12 cellular contexts compared by ENCODE assay signal in the genomic region with DNA sequence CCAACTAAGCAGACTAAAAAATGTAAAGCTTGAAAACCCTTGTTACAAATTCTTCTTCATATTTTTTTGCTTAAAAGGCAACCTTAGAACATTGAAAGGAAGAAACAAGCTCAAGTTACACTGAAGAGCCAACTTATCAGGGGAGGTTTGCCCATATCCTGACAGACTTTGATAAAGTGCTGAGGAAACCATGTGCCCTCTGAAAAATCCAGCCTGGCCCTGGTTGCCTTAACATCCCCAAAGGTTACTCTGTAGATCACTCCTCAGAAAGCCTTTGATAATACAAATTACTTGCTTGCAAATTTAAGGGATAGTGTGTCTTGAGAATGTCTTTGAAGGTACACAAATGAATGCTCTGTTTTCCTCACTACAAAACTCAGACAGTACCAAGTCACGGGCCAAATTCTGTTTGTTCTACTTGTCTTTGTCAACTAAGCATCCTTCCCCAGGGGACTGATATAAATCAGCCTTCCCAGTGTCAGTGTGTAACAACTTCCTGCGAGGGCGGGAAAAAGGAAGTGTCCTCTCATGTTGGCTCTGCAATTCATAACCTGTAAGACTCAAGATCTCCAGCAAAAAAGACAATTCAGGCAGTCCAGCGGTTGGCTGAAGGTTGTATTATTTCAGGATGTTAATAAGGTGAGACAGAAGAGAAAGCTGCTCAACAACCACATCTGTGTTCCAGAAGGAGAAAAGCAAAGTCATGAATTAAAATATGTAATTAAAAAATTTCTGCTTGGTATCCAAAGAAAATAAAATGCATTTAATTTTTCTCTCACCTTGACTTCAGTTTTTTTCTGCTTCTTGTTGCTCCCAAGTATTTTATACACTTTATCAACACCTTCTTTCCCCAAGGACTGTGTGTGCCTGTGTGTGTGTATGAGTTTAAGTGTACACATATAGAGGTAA.
A peak's percentile ranks its signal among the peaks of the same experiment; 100 is the strongest.
DNase-seq lines count a peak whose midpoint lies in the region; FAIRE-seq and TF ChIP-seq lines count a peak whose summit lies in the region.
"Had no signal": no experiment of that assay in that cellular context is flagged by ENCODE, and none has a peak within 500 bp of the region (broad histone marks: within the 10 kb centered on the region; RNA-seq: fewer than 3 reads in every experiment).

No MANE protein-coding gene starts in this region.

- peaks cover 20% of the 10 kb centered on the region for H3K4me1 Mint-ChIP-seq in activated T-helper 2 cell treated with anti-CD3 and anti-CD28 coated beads, Interferon-gamma antibody, Interleukin-2, Interleukin-4, amounts not matched to agents 10 μg/mL and 5 μg/mL and 100 μg/mL, durations not matched to agents 14 hours and 24 hours and 36 hours (ENCODE audit: low read depth)

- H3K36me3 Mint-ChIP-seq in activated T-helper 2 cell treated with anti-CD3 and anti-CD28 coated beads, Interferon-gamma antibody, Interleukin-2, Interleukin-4, amounts not matched to agents 10 μg/mL and 5 μg/mL and 100 μg/mL, durations not matched to agents 14 hours and 24 hours and 36 hours (ENCODE audit: low read depth) = no peaks in the 10 kb centered on the region
- H3K36me3 Mint-ChIP-seq: activated naive CD8-positive, alpha-beta T cell had no signal

- H3K27ac ChIP-seq in BLaER1 (no peak overlapping the region), ovary (no peak overlapping the region)
- H3K27ac ChIP-seq: PC-9 had no signal

- no peaks in the 10 kb centered on the region for H4K20me1 ChIP-seq in BLaER1

- H3K4me1 ChIP-seq in BLaER1 (peaks cover 22% of the 10 kb centered on the region), ovary (ENCODE audit: insufficient read depth) (peaks cover 11% of the 10 kb centered on the region)

- TF ChIP-seq POLR2A in GM12891 (IDR thresholded peaks at IDR 0.05; ENCODE audit: low read depth, low read length) (no peak), ovary (IDR thresholded peaks at IDR 0.05) (no peak)

- TF ChIP-seq CTCF in ovary (IDR thresholded peaks at IDR 0.05) = no peak

- H3K27me3 ChIP-seq in BLaER1 (no peaks in the 10 kb centered on the region), ovary (no peaks in the 10 kb centered on the region)

- H3K4me2 ChIP-seq in BLaER1 = peak overlapping the region; percentile 45
- H3K4me2 ChIP-seq: PC-9 had no signal

- 61 to 72% (median 64%) methylated on average over 4 of the region's 4 CpGs for WGBS in ovary, 3 donors

- TF ChIP-seq EP300 in ovary (IDR thresholded peaks at IDR 0.05) = no peak

- peaks cover 3% of the 10 kb centered on the region for H3K9me3 Mint-ChIP-seq in activated T-helper 2 cell treated with anti-CD3 and anti-CD28 coated beads, Interferon-gamma antibody, Interleukin-2, Interleukin-4, amounts not matched to agents 10 μg/mL and 5 μg/mL and 100 μg/mL, durations not matched to agents 14 hours and 24 hours and 36 hours

- no peak overlapping the region for H3K9ac ChIP-seq in BLaER1

- FAIRE-seq in GM12891 (lab: Jason Lieb, UNC) = peak; percentile 50

- H3K27ac Mint-ChIP-seq in activated T-helper 2 cell treated with anti-CD3 and anti-CD28 coated beads, Interferon-gamma antibody, Interleukin-2, Interleukin-4, amounts not matched to agents 10 μg/mL and 5 μg/mL and 100 μg/mL, durations not matched to agents 14 hours and 24 hours and 36 hours = no peak overlapping the region
- H3K27ac Mint-ChIP-seq: activated naive CD8-positive, alpha-beta T cell had no signal

- H3K36me3 ChIP-seq in BLaER1 = no peaks in the 10 kb centered on the region
- H3K36me3 ChIP-seq in ovary = no peaks in the 10 kb centered on the region

- DNase-seq in GM12891 (ENCODE audit: insufficient read length, low spot score) (no peak), OCI-M2 (lab: John Stamatoyannopoulos, UW; ENCODE audit: unreplicated experiment) (peak; percentile 67), left kidney (ENCODE audit: low read depth, low spot score) (peak; percentile 74), ovary (no peak), 8988T (no peak), H4 (ENCODE audit: low spot score) (no peak)
- no peak for DNase-seq in activated T-helper 2 cell treated with anti-CD3 and anti-CD28 coated beads, Interferon-gamma antibody, Interleukin-2, Interleukin-4, amounts not matched to agents 10 μg/mL and 5 μg/mL and 100 μg/mL, durations not matched to agents 14 hours and 24 hours and 36 hours (ENCODE audit: low spot score)
- DNase-seq: Calu3, NCI-H2029 treated with DMSO at 0.1 percent for 48 hours, PC-9 had no signal

- H3K9me3 ChIP-seq in BLaER1 = no peaks in the 10 kb centered on the region
- H3K9me3 ChIP-seq in ovary = no peaks in the 10 kb centered on the region

- H3K27me3 Mint-ChIP-seq in activated T-helper 2 cell treated with anti-CD3 and anti-CD28 coated beads, Interferon-gamma antibody, Interleukin-2, Interleukin-4, amounts not matched to agents 10 μg/mL and 5 μg/mL and 100 μg/mL, durations not matched to agents 14 hours and 24 hours and 36 hours (ENCODE audit: low read depth) = peaks cover 19% of the 10 kb centered on the region

- intact Hi-C loops in ovary (cut with DNase I) = no loop called here
- intact Hi-C loops in activated T-helper 2 cell treated with anti-CD3 and anti-CD28 coated beads, Interferon-gamma antibody, Interleukin-2, Interleukin-4, amounts not matched to agents 10 μg/mL and 5 μg/mL and 100 μg/mL, durations not matched to agents 14 hours and 24 hours and 36 hours (cut with micrococcal nuclease) = no loop called here

- H3K4me3 Mint-ChIP-seq in activated T-helper 2 cell treated with anti-CD3 and anti-CD28 coated beads, Interferon-gamma antibody, Interleukin-2, Interleukin-4, amounts not matched to agents 10 μg/mL and 5 μg/mL and 100 μg/mL, durations not matched to agents 14 hours and 24 hours and 36 hours (ENCODE audit: low read depth) = no peak overlapping the region
- H3K4me3 Mint-ChIP-seq: activated naive CD8-positive, alpha-beta T cell had no signal

- H3K4me3 ChIP-seq in BLaER1 (no peak overlapping the region), ovary (no peak overlapping the region)
- H3K4me3 ChIP-seq: PC-9 had no signal

TF ChIP-seq in GM12891, 5 proteins besides CTCF, POLR2A, EP300 and RAD21:
- TF ChIP-seq POLR2AphosphoS5 (IDR thresholded peaks at IDR 0.05; ENCODE audit: low read depth, low read length) = no peak
- TF ChIP-seq SPI1 (IDR thresholded peaks at IDR 0.05; ENCODE audit: low read depth, low read length) = peak; percentile 56
TF ChIP-seq in GM12891: peak in this region for 1.

Comparison
In these comparisons a context has a peak if more than half of its experiments do, and no peak if none do; other contexts are left out.
1. DNase-seq: peak in OCI-M2 (single experiment) and left kidney (single experiment); none in GM12891 (single experiment), ovary (0 of 5), activated T-helper 2 cell treated with anti-CD3 and anti-CD28 coated beads, Interferon-gamma antibody, Interleukin-2, Interleukin-4, amounts not matched to agents 10 μg/mL and 5 μg/mL and 100 μg/mL, durations not matched to agents 14 hours and 24 hours and 36 hours (single experiment), 8988T (single experiment) and H4 (single experiment).